ENCODE assay signal across 1 cellular context in the genomic region with DNA sequence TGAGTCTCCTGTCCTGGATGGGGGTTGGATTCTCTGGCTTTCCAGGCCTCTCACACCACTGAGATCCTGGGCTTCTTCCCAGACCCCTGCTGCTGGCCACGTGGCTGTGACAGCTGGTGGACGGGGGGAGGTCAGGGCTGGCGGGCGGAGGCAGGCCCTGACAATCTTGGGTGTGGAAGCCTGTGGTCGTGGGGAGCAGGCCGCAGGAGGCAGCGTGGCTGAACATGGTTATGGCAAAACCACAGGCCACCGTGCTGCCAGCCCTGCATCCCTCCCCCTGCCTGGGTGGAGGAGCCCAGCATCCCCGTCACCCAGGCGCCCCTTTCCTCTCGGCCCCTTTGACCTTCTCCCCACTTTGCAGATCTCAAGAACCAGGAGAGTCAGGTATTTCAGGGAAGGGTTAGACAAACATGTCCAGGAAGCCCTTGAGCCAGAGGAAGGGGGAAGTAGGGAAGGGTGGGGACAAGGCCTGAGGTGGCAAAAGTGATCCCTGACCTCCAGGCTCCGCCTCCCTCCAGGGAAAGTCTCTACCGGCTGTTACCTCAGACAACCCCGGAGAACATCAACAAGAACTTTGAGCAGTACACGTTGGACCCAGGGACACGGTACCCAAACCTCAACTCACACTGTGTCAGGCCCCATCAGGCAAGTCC.
TF ChIP-seq lines count a peak whose summit lies in the region.

No MANE protein-coding gene starts in this region.

TF ChIP-seq in K562, 482 proteins besides CTCF, POLR2A, EP300 and RAD21 (continued from another document):
- TF ChIP-seq, protein P1, sequence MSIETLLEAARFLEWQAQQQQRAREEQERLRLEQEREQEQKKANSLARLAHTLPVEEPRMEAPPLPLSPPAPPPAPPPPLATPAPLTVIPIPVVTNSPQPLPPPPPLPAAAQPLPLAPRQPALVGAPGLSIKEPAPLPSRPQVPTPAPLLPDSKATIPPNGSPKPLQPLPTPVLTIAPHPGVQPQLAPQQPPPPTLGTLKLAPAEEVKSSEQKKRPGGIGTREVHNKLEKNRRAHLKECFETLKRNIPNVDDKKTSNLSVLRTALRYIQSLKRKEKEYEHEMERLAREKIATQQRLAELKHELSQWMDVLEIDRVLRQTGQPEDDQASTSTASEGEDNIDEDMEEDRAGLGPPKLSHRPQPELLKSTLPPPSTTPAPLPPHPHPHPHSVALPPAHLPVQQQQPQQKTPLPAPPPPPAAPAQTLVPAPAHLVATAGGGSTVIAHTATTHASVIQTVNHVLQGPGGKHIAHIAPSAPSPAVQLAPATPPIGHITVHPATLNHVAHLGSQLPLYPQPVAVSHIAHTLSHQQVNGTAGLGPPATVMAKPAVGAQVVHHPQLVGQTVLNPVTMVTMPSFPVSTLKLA (conservative IDR thresholded peaks at IDR 0.05), result peak in 1 of 2 experiments; percentile 33; a peak in 1 of 4 replicates
- TF ChIP-seq BMI1 (IDR thresholded peaks at IDR 0.05; ENCODE audit: low read length) (no peak), TSC22D4 (tag; IDR thresholded peaks at IDR 0.05) (no peak), NR2C2 (CRISPR knock-in tag; IDR thresholded peaks at IDR 0.05) (no peak), NR2C2 (tag; IDR thresholded peaks at IDR 0.05) (peak; percentile 30; the same call in 1 of the 2 replicates), MTA3 (IDR thresholded peaks at IDR 0.05; ENCODE audit: borderline replicate concordance) (no peak), SP2 (IDR thresholded peaks at IDR 0.05; ENCODE audit: extremely low read depth, low read depth, low read length, poor library complexity, severe bottlenecking) (no peak), KLF16 (IDR thresholded peaks at IDR 0.05) (no peak), ZNF507 (tag; conservative IDR thresholded peaks at IDR 0.05) (no peak), HDAC3 (IDR thresholded peaks at IDR 0.05; ENCODE audit: borderline replicate concordance, partially characterized antibody) (no peak), ZNF431 (CRISPR knock-in tag; IDR thresholded peaks at IDR 0.05) (no peak), GATAD2A (IDR thresholded peaks at IDR 0.05) (no peak), SRF (CRISPR knock-in tag; IDR thresholded peaks at IDR 0.05) (no peak), EZH2 (IDR thresholded peaks at IDR 0.05; ENCODE audit: borderline replicate concordance, low read depth, low read length) (no peak), POLR2G (IDR thresholded peaks at IDR 0.05; ENCODE audit: low read depth, low read length) (peak; percentile 38; the same call in 1 of the 2 replicates), ILF3 (IDR thresholded peaks at IDR 0.05; ENCODE audit: borderline replicate concordance) (no peak), NR2C1 (IDR thresholded peaks at IDR 0.05) (peak; percentile 69), NR2C1 (tag; IDR thresholded peaks at IDR 0.05) (peak; percentile 71), MBD2 (IDR thresholded peaks at IDR 0.05; ENCODE audit: borderline replicate concordance, low read depth) (no peak), STAT5A (IDR thresholded peaks at IDR 0.05; ENCODE audit: borderline replicate concordance, low read length) (no peak), ZNF77 (CRISPR knock-in tag; IDR thresholded peaks at IDR 0.05) (no peak), GABPB1 (CRISPR knock-in tag; IDR thresholded peaks at IDR 0.05) (no peak), ARHGAP35 (IDR thresholded peaks at IDR 0.05; ENCODE audit: partially characterized antibody) (no peak), MAX (CRISPR knock-in tag; IDR thresholded peaks at IDR 0.05) (peak; percentile 27; the same call in 1 of the 2 replicates), SMARCB1 (IDR thresholded peaks at IDR 0.05; ENCODE audit: insufficient read length, low read depth) (no peak), SRSF7 (optimal IDR thresholded peaks at IDR 0.05; ENCODE audit: low read depth, low read length) (no peak), NFIX (CRISPR knock-in tag; IDR thresholded peaks at IDR 0.05; ENCODE audit: low read depth) (no peak)
- TF ChIP-seq, protein P2, sequence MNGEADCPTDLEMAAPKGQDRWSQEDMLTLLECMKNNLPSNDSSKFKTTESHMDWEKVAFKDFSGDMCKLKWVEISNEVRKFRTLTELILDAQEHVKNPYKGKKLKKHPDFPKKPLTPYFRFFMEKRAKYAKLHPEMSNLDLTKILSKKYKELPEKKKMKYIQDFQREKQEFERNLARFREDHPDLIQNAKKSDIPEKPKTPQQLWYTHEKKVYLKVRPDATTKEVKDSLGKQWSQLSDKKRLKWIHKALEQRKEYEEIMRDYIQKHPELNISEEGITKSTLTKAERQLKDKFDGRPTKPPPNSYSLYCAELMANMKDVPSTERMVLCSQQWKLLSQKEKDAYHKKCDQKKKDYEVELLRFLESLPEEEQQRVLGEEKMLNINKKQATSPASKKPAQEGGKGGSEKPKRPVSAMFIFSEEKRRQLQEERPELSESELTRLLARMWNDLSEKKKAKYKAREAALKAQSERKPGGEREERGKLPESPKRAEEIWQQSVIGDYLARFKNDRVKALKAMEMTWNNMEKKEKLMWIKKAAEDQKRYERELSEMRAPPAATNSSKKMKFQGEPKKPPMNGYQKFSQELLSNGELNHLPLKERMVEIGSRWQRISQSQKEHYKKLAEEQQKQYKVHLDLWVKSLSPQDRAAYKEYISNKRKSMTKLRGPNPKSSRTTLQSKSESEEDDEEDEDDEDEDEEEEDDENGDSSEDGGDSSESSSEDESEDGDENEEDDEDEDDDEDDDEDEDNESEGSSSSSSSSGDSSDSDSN (IDR thresholded peaks at IDR 0.05; ENCODE audit: borderline replicate concordance in 1 of 2, low read depth in 2 of 2, low read length in 2 of 2), result no peak
- TF ChIP-seq, protein P3, sequence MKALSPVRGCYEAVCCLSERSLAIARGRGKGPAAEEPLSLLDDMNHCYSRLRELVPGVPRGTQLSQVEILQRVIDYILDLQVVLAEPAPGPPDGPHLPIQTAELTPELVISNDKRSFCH (CRISPR knock-in tag; IDR thresholded peaks at IDR 0.05), result no peak
- TF ChIP-seq, protein P3 (tag; IDR thresholded peaks at IDR 0.05), result no peak
- TF ChIP-seq, protein P4, sequence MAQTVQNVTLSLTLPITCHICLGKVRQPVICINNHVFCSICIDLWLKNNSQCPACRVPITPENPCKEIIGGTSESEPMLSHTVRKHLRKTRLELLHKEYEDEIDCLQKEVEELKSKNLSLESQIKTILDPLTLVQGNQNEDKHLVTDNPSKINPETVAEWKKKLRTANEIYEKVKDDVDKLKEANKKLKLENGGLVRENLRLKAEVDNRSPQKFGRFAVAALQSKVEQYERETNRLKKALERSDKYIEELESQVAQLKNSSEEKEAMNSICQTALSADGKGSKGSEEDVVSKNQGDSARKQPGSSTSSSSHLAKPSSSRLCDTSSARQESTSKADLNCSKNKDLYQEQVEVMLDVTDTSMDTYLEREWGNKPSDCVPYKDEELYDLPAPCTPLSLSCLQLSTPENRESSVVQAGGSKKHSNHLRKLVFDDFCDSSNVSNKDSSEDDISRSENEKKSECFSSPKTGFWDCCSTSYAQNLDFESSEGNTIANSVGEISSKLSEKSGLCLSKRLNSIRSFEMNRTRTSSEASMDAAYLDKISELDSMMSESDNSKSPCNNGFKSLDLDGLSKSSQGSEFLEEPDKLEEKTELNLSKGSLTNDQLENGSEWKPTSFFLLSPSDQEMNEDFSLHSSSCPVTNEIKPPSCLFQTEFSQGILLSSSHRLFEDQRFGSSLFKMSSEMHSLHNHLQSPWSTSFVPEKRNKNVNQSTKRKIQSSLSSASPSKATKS (CRISPR knock-in tag; IDR thresholded peaks at IDR 0.05), result no peak
- TF ChIP-seq, protein P5, sequence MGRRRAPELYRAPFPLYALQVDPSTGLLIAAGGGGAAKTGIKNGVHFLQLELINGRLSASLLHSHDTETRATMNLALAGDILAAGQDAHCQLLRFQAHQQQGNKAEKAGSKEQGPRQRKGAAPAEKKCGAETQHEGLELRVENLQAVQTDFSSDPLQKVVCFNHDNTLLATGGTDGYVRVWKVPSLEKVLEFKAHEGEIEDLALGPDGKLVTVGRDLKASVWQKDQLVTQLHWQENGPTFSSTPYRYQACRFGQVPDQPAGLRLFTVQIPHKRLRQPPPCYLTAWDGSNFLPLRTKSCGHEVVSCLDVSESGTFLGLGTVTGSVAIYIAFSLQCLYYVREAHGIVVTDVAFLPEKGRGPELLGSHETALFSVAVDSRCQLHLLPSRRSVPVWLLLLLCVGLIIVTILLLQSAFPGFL (CRISPR knock-in tag; IDR thresholded peaks at IDR 0.05), result no peak
- TF ChIP-seq, protein P6, sequence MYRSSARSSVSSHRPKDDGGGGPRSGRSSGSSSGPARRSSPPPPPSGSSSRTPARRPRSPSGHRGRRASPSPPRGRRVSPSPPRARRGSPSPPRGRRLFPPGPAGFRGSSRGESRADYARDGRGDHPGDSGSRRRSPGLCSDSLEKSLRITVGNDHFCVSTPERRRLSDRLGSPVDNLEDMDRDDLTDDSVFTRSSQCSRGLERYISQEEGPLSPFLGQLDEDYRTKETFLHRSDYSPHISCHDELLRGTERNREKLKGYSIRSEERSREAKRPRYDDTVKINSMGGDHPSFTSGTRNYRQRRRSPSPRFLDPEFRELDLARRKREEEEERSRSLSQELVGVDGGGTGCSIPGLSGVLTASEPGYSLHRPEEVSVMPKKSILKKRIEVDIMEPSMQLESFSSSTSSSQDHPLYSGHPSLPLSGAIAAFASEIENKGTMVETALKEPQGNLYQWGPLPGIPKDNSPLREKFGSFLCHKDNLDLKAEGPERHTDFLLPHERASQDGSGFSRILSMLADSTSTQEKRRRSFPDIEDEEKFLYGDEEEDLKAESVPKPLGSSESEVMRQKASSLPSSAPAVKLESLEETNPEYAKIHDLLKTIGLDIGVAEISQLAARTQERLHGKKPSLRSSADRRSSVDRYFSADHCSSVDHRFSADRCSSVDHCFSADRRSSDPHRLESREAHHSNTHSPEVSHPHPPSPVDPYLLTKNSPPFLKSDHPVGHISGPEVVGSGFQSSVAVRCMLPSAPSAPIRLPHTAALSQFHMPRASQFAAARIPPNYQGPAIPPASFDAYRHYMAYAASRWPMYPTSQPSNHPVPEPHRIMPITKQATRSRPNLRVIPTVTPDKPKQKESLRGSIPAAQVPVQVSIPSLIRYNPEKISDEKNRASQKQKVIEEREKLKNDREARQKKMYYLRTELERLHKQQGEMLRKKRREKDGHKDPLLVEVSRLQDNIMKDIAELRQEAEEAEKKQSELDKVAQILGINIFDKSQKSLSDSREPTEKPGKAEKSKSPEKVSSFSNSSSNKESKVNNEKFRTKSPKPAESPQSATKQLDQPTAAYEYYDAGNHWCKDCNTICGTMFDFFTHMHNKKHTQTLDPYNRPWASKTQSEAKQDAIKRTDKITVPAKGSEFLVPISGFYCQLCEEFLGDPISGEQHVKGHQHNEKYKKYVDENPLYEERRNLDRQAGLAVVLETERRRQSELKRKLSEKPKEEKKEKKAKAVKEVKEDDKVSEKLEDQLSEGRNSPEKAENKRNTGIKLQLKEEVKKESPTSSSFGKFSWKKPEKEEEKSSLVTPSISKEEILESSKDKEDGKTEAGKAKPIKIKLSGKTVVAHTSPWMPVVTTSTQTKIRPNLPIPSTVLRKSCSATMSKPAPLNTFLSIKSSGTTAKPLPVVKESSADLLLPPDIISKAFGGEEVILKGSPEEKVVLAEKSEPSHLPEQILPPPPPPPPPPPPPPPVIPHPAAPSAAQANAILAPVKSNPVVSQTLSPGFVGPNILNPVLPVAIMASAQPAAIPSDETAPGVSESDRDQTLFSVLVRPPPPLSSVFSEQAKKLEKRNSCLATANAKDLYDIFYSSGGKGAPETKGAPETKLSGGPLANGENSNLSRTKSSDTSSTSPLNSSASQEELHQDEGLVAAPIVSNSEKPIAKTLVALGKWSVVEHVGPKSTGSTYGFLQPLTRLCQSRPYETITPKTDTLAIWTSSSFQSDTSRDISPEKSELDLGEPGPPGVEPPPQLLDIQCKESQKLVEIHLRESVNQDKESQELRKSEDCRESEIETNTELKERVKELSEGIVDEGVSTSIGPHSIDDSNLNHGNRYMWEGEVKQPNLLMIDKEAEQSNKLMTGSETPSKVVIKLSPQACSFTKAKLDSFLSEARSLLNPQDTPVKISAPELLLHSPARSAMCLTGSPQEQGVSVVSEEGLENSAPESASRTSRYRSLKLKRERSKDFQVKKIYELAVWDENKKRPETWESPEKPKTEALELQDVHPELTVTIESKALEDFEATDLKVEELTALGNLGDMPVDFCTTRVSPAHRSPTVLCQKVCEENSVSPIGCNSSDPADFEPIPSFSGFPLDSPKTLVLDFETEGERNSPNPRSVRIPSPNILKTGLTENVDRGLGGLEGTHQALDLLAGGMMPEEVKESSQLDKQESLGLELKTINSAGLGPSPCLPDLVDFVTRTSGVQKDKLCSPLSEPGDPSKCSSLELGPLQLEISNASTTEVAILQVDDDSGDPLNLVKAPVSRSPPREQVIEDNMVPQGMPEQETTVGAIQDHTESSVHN (IDR thresholded peaks at IDR 0.05; ENCODE audit: borderline replicate concordance in 1 of 2, low read depth in 1 of 2), result no peak
TF ChIP-seq in K562: peak in this region for 6.
